8 cellular contexts compared by ENCODE assay signal in genomic region chr19:44848036-44848804, GRCh38. TPM values are rescaled to one million over a fixed set of nuclear protein-coding genes. Genes with fewer than 3 reads are reported as not detected.
DNase-seq lines count a peak whose midpoint lies in the region; ATAC-seq and TF ChIP-seq lines count a peak whose summit lies in the region.

No MANE protein-coding gene starts in this region.

- H3K79me2 ChIP-seq in GM23248 (ENCODE audit: insufficient read depth) = peaks cover 70% of the 10 kb centered on the region
- peaks cover 71% of the 10 kb centered on the region for H3K79me2 ChIP-seq in SK-N-SH (ENCODE audit: insufficient read depth)

- H3K27ac ChIP-seq in GM23248 = peak overlapping the region; percentile 76
- peak overlapping the region; percentile 53 to 92 for H3K27ac ChIP-seq in SK-N-SH (ENCODE audit: low read depth in 2 of 2, low read length in 1 of 2)
- peak overlapping the region; percentile 93 to 96 (median 96) for H3K27ac ChIP-seq in gastroesophageal sphincter
- H3K27ac ChIP-seq in rectal smooth muscle tissue (ENCODE audit: low read depth, low read length) = peak overlapping the region; percentile 90

- H2AFZ ChIP-seq in GM23248 = peak overlapping the region; percentile 54
- H2AFZ ChIP-seq in SK-N-SH (ENCODE audit: low read depth) = 0 out of 2 replicates have a peak overlapping the region, but pooled peaks have one; percentile 5

- peak overlapping the region; percentile 95 for H3K4me3 ChIP-seq in GM23248
- peak overlapping the region; percentile 71 to 98 for H3K4me3 ChIP-seq in SK-N-SH (ENCODE audit: low read depth in 2 of 2, low read length in 1 of 2)
- peak overlapping the region; percentile 94 to 99 for H3K4me3 ChIP-seq in gastroesophageal sphincter
- peak overlapping the region; percentile 83 for H3K4me3 ChIP-seq in rectal smooth muscle tissue (ENCODE audit: low read length)

- H3K9me3 ChIP-seq in GM23248 (ENCODE audit: low read depth) (no peaks in the 10 kb centered on the region), SK-N-SH (no peaks in the 10 kb centered on the region), gastroesophageal sphincter (no peaks in the 10 kb centered on the region)

- H3F3A ChIP-seq in GM23248 (ENCODE audit: insufficient read depth) (peaks cover 14% of the 10 kb centered on the region), SK-N-SH (replicated peaks; ENCODE audit: insufficient read depth) (peaks cover 18% of the 10 kb centered on the region)

- peak overlapping the region; percentile 94 for H3K4me2 ChIP-seq in GM23248 (ENCODE audit: unreplicated experiment)
- peak overlapping the region; percentile 92 for H3K4me2 ChIP-seq in SK-N-SH

- H3K27me3 ChIP-seq in GM23248 (replicated peaks; ENCODE audit: insufficient read depth) = no peaks in the 10 kb centered on the region
- H3K27me3 ChIP-seq in SK-N-SH (ENCODE audit: insufficient read depth) = no peaks in the 10 kb centered on the region
- no peaks in the 10 kb centered on the region for H3K27me3 ChIP-seq in gastroesophageal sphincter
- H3K27me3 ChIP-seq in rectal smooth muscle tissue (ENCODE audit: control insufficient read depth, insufficient read depth, low read length) = no peaks in the 10 kb centered on the region

- DNase-seq in GM23248 (peak; percentile 85), SK-N-SH (peak; percentile 41), SW480 (ENCODE audit: low spot score) (no peak), NCI-H2029 (lab: John Stamatoyannopoulos, UW) (no peak), NCI-H446 (lab: John Stamatoyannopoulos, UW) (no peak)

- H3K4me1 ChIP-seq in GM23248 (ENCODE audit: insufficient read depth) (peaks cover 17% of the 10 kb centered on the region; the same call in 1 of the 2 replicates), SK-N-SH (ENCODE audit: control insufficient read depth in 1 of 2, insufficient read depth in 2 of 2, low read depth in 1 of 2, low read length in 1 of 2) (peaks cover 19 to 21% of the 10 kb centered on the region in 2 experiments; a peak in 3 of 4 replicates), gastroesophageal sphincter (peaks cover 0 to 51% (median 15%) of the 10 kb centered on the region in 3 donors), rectal smooth muscle tissue (ENCODE audit: control insufficient read depth, insufficient read depth, low read length) (peaks cover 18% of the 10 kb centered on the region)

- H4K20me1 ChIP-seq in GM23248 (ENCODE audit: insufficient read depth) (no peaks in the 10 kb centered on the region), SK-N-SH (ENCODE audit: insufficient read depth) (peaks cover 47% of the 10 kb centered on the region)

- TF ChIP-seq RAD21 in SK-N-SH (IDR thresholded peaks at IDR 0.05; ENCODE audit: low read length) = no peak

- H3K36me3 ChIP-seq in GM23248 (ENCODE audit: low read depth) (no peaks in the 10 kb centered on the region), SK-N-SH (replicated peaks in 1 of 2; ENCODE audit: control insufficient read depth in 1 of 2, insufficient read depth in 2 of 2, low read length in 1 of 2) (no peaks in the 10 kb centered on the region), gastroesophageal sphincter (peaks cover 0 to 9% of the 10 kb centered on the region in 2 donors), rectal smooth muscle tissue (ENCODE audit: control insufficient read depth, insufficient read depth, low read length) (no peaks in the 10 kb centered on the region)

- POLR2A ChIA-PET in SK-N-SH (lab: Yijun Ruan, JAX) = interaction anchor here (1.2 kb wide), 1 partner anchor 42 kb away, joined by 4 read pairs; no protein-coding TSS in a partner anchor

- no peak for ATAC-seq in gastroesophageal sphincter
- no peak for ATAC-seq in GM19035 (IDR thresholded peaks at IDR 0.05; ENCODE audit: unreplicated experiment)

- no peak for TF ChIP-seq CTCF in SK-N-SH (IDR thresholded peaks at IDR 0.05)
- no peak for TF ChIP-seq CTCF in gastroesophageal sphincter (IDR thresholded peaks at IDR 0.05)

- TF ChIP-seq POLR2A in gastroesophageal sphincter (IDR thresholded peaks at IDR 0.05) = no peak

- in situ Hi-C loops in GM23248 (cut with MboI) = no loop called here

- H3K9ac ChIP-seq in GM23248 (peak overlapping the region; percentile 95), SK-N-SH (peak overlapping the region; percentile 99), rectal smooth muscle tissue (ENCODE audit: low read length) (no peak overlapping the region)

- H3K9me2 ChIP-seq in GM23248 (ENCODE audit: insufficient read depth) = no peaks in the 10 kb centered on the region
- no peaks in the 10 kb centered on the region for H3K9me2 ChIP-seq in SK-N-SH

- 3 to 4% methylated on average over 12 to 19 of the region's 19 CpGs for WGBS in GM23248 (ENCODE audit: low coverage in 1 of 2, low lambda C conversion rate in 2 of 2, missing lambda C conversion rate in 2 of 2), 2 experiments
- 11% methylated on average over 8 of the region's 19 CpGs for WGBS in SK-N-SH (ENCODE audit: low lambda C conversion rate)
- WGBS in gastroesophageal sphincter (ENCODE audit: low coverage in 1 of 2), 2 donors = 0 to 2% methylated on average over 3 to 5 of the region's 19 CpGs

- CTCF ChIA-PET in SK-N-SH (lab: Yijun Ruan, JAX) = interaction anchor here (1.1 to 3.0 kb wide), 8 partner anchors 10 to 278 kb away, joined by 3 to 11 read pairs (median 4); no protein-coding TSS in a partner anchor

- no peak for TF ChIP-seq EP300 in SK-N-SH (IDR thresholded peaks at IDR 0.05; ENCODE audit: borderline replicate concordance in 1 of 2, low read depth in 1 of 2, low read length in 1 of 2)
- no peak for TF ChIP-seq EP300 in gastroesophageal sphincter (IDR thresholded peaks at IDR 0.05)

TF ChIP-seq in SK-N-SH, 30 proteins besides CTCF, POLR2A, EP300 and RAD21:
- TF ChIP-seq MXI1 (IDR thresholded peaks at IDR 0.05; ENCODE audit: low read depth, low read length) (0 out of 2 replicates have a peak, but pooled peaks have one; percentile 30), FOSL2 (IDR thresholded peaks at IDR 0.05; ENCODE audit: borderline replicate concordance, low read depth) (no peak)

RNA-seq across cellular contexts. Expression of gene NECTIN2, which starts 2.1 kb away (rescaled TPM):
- 71.7 and 88.7 TPM in 2 replicates for total RNA-seq in GM23248 (2014; rRNA removed; shearing (Covaris generic))
- polyA plus RNA-seq in GM23248 (2016; fragmentation: Nextera tagmentation; extraction: Ambion mirVana) = 60.5 and 63.0 TPM in 2 replicates
- 96.6 and 121 TPM in 2 replicates for polyA plus RNA-seq in SK-N-SH (2012; rRNA removed)
- polyA plus RNA-seq in SK-N-SH (2012; cell fraction: cytosol; rRNA removed) = 57.7 and 82.2 TPM in 2 replicates
- 94.1 and 94.2 TPM in 2 replicates for polyA plus RNA-seq in SK-N-SH (2012; cell fraction: nucleus; rRNA removed)
- 10 to 100 TPM; 27.6 to 47.8 (median 41.6) TPM for total RNA-seq in gastroesophageal sphincter

RNA-seq across cellular contexts. Expression of gene BCAM, which starts 39.3 kb away (rescaled TPM):
- 1.3 and 2.1 TPM in 2 replicates for total RNA-seq in GM23248 (2014; rRNA removed; shearing (Covaris generic))
- 1.4 and 1.5 TPM in 2 replicates for polyA plus RNA-seq in GM23248 (2016; fragmentation: Nextera tagmentation; extraction: Ambion mirVana)
- polyA plus RNA-seq in SK-N-SH (2012; rRNA removed) = 9.7 and 34.0 TPM in 2 replicates
- polyA plus RNA-seq in SK-N-SH (2012; cell fraction: cytosol; rRNA removed) = 13.8 and 20.8 TPM in 2 replicates
- polyA plus RNA-seq in SK-N-SH (2012; cell fraction: nucleus; rRNA removed) = 49.8 and 71.7 TPM in 2 replicates
- 10 to 100 TPM; 24.1 to 52.7 (median 36.9) TPM for total RNA-seq in gastroesophageal sphincter

RNA-seq across cellular contexts. Expression of gene TOMM40, which starts 42.8 kb away (rescaled TPM):
- 52.9 and 72.5 TPM in 2 replicates for total RNA-seq in GM23248 (2014; rRNA removed; shearing (Covaris generic))
- polyA plus RNA-seq in GM23248 (2016; fragmentation: Nextera tagmentation; extraction: Ambion mirVana) (54.6 and 54.7 TPM in 2 replicates), SK-N-SH (2012; rRNA removed) (66.9 and 78.9 TPM in 2 replicates)
- polyA plus RNA-seq in SK-N-SH (2012; cell fraction: cytosol; rRNA removed) = 35.9 and 62.2 TPM in 2 replicates
- polyA plus RNA-seq in SK-N-SH (2012; cell fraction: nucleus; rRNA removed) = 55.6 and 65.1 TPM in 2 replicates
- total RNA-seq in gastroesophageal sphincter = 10 to 100 TPM; 30.7 to 41.2 (median 33.7) TPM

RNA-seq across cellular contexts. Expression of gene APOE, which starts 57.4 kb away (rescaled TPM):
- 0.76 TPM in 1 of 2 replicates, not detected in the other for total RNA-seq in GM23248 (2014; rRNA removed; shearing (Covaris generic))
- polyA plus RNA-seq in GM23248 (2016; fragmentation: Nextera tagmentation; extraction: Ambion mirVana) = 0.60 and 0.87 TPM in 2 replicates
- 56.0 and 65.7 TPM in 2 replicates for polyA plus RNA-seq in SK-N-SH (2012; rRNA removed)
- 35.0 and 48.7 TPM in 2 replicates for polyA plus RNA-seq in SK-N-SH (2012; cell fraction: cytosol; rRNA removed)
- polyA plus RNA-seq in SK-N-SH (2012; cell fraction: nucleus; rRNA removed) = 58.4 and 73.3 TPM in 2 replicates
- total RNA-seq in gastroesophageal sphincter = 10 to 100 TPM in 3 of 4 donors, 1 to 10 TPM in 1; 7.8 to 44.4 (median 31.7) TPM

Comparison
In these comparisons a context has a peak if more than half of its experiments do, and no peak if none do; other contexts are left out.
1. DNase-seq: peak in GM23248 (single experiment) and SK-N-SH (single experiment); none in SW480 (single experiment), NCI-H2029 (single experiment) and NCI-H446 (0 of 2).
2. Peak in every context shown above with its lines, with median percentiles within 50 percentile points of each other: H3K27ac ChIP-seq and H3K4me3 ChIP-seq.